In genomic region chr1:232267837-232268598, GRCh38 we compare ENCODE assay signal across 24 cellular contexts.
"Had no signal": no experiment of that assay in that cellular context is flagged by ENCODE, and none has a peak within 500 bp of the region (broad histone marks: within the 10 kb centered on the region; RNA-seq: fewer than 3 reads in every experiment).

No MANE protein-coding gene starts in this region.

- FAIRE-seq: urothelium cell line had no signal

- H3K27ac ChIP-seq: left ventricle myocardium inferior, ovary, skin epidermis, stomach, thoracic aorta, tibial artery, upper lobe of right lung had no signal

- H3K27me3 ChIP-seq: ovary, tibial artery, upper lobe of right lung had no signal

- H3K4me3 ChIP-seq: left ventricle myocardium inferior, lung, ovary, skin epidermis, stomach, thoracic aorta, tibial artery, upper lobe of right lung had no signal

- H3K27ac Mint-ChIP-seq: naive thymus-derived CD8-positive, alpha-beta T cell; nephron; progenitor cell of endocrine pancreas; stimulated activated naive B cell treated with anti-CD40 and anti-IgM and Interleukin-4, amounts not matched to agents 10 μg/mL and 1 μg/mL and 100 μg/mL, for 72 hours had no signal

- H3K9me3 Mint-ChIP-seq: naive thymus-derived CD8-positive, alpha-beta T cell; nephron; stimulated activated naive B cell treated with anti-CD40 and anti-IgM and Interleukin-4, amounts not matched to agents 10 μg/mL and 1 μg/mL and 100 μg/mL, for 72 hours had no signal

- H3K4me1 ChIP-seq: left ventricle myocardium inferior, tibial artery, upper lobe of right lung had no signal

- H3K36me3 ChIP-seq: left ventricle myocardium inferior, ovary, stomach, thoracic aorta, tibial artery, upper lobe of right lung had no signal

- H3K4me3 Mint-ChIP-seq: naive thymus-derived CD8-positive, alpha-beta T cell; nephron; stimulated activated naive B cell treated with anti-CD40 and anti-IgM and Interleukin-4, amounts not matched to agents 10 μg/mL and 1 μg/mL and 100 μg/mL, for 72 hours had no signal

- H3K4me1 Mint-ChIP-seq: naive thymus-derived CD8-positive, alpha-beta T cell; stimulated activated naive B cell treated with anti-CD40 and anti-IgM and Interleukin-4, amounts not matched to agents 10 μg/mL and 1 μg/mL and 100 μg/mL, for 72 hours had no signal

- H3K9me3 ChIP-seq: left ventricle myocardium inferior, ovary, stomach, thoracic aorta, tibial artery, upper lobe of right lung had no signal

- H3K36me3 Mint-ChIP-seq: naive thymus-derived CD8-positive, alpha-beta T cell; stimulated activated naive B cell treated with anti-CD40 and anti-IgM and Interleukin-4, amounts not matched to agents 10 μg/mL and 1 μg/mL and 100 μg/mL, for 72 hours had no signal

- DNase-seq: hippocampal formation; islet precursor cell; left ventricle myocardium inferior; naive thymus-derived CD8-positive, alpha-beta T cell; ovary; retina; right cardiac atrium; stimulated activated CD4-positive, alpha-beta T cell treated with anti-CD3 and anti-CD28 coated beads, Interleukin-12 subunit alpha, Interleukin-12 subunit beta, amount 100 ng/mL, for 4 hours; stimulated activated CD4-positive, alpha-beta T cell treated with anti-CD3 and anti-CD28 coated beads, Interleukin-15, amount 100 ng/mL, for 24 hours; stimulated activated CD4-positive, alpha-beta T cell treated with anti-CD3 and anti-CD28 coated beads, Interleukin-2, amount 100 ng/mL, for 24 hours; stimulated activated CD4-positive, alpha-beta T cell treated with anti-CD3 and anti-CD28 coated beads, Interleukin-4, amount 100 ng/mL, for 1 hour; stimulated activated naive B cell treated with anti-CD40 and anti-IgM and Interleukin-4, amounts not matched to agents 10 μg/mL and 1 μg/mL and 100 μg/mL, for 72 hours; stimulated activated naive CD8-positive, alpha-beta T cell treated with anti-CD3 and anti-CD28 coated beads, Interleukin-15, Interleukin-2, amounts not matched to agents 100 U/mL and 50 U/mL, for 24 hours; stomach; tibial artery; trophoblast cell; upper lobe of right lung had no signal

- ATAC-seq: naive thymus-derived CD8-positive, alpha-beta T cell; right cardiac atrium; sciatic nerve; stimulated activated naive B cell treated with anti-CD40 and anti-IgM and Interleukin-4, amounts not matched to agents 10 μg/mL and 1 μg/mL and 100 μg/mL, for 72 hours; stimulated activated naive CD8-positive, alpha-beta T cell treated with anti-CD3 and anti-CD28 coated beads, Interleukin-15, Interleukin-2, amounts not matched to agents 100 U/mL and 50 U/mL, for 24 hours; upper lobe of right lung had no signal
